21 cellular contexts compared by ENCODE assay signal in genomic region chr4:67651536-67651935, GRCh38.
"Had no signal": no experiment of that assay in that cellular context is flagged by ENCODE, and none has a peak within 500 bp of the region (broad histone marks: within the 10 kb centered on the region; RNA-seq: fewer than 3 reads in every experiment).

No MANE protein-coding gene starts in this region.

- H3K27me3 ChIP-seq: gastroesophageal sphincter, neutrophil, right atrium auricular region, sigmoid colon, transverse colon had no signal

- H3K4me1 Mint-ChIP-seq: endodermal cell; stimulated activated naive CD8-positive, alpha-beta T cell treated with anti-CD3 and anti-CD28 coated beads, Interleukin-15, amount 100 ng/mL, for 72 hours had no signal

- H3K9me3 ChIP-seq: gastroesophageal sphincter, lower lobe of right lung, neutrophil, right atrium auricular region, sigmoid colon, thoracic aorta, transverse colon had no signal

- H3K4me3 ChIP-seq: gastroesophageal sphincter, left ventricle myocardium inferior, lower lobe of right lung, right atrium auricular region, sigmoid colon, skin epidermis, thoracic aorta, transverse colon had no signal

- H3K27me3 Mint-ChIP-seq: dendritic cell treated with granulocyte-macrophage colony-stimulating factor and Interleukin-4, amounts not matched to agents 40 ng/mL and 50 ng/mL, for 4 days; naive thymus-derived CD4-positive, alpha-beta T cell; stimulated activated naive B cell treated with anti-CD40 and anti-IgM and Interleukin-4, amounts not matched to agents 10 μg/mL and 1 μg/mL and 100 μg/mL, for 72 hours; stimulated activated naive CD8-positive, alpha-beta T cell treated with anti-CD3 and anti-CD28 coated beads, Interleukin-15, amount 100 ng/mL, for 72 hours had no signal

- H3K4me1 ChIP-seq: gastroesophageal sphincter, left ventricle myocardium inferior, lower lobe of right lung, right atrium auricular region, sigmoid colon, transverse colon had no signal

- ATAC-seq: gastroesophageal sphincter; lower lobe of right lung; naive thymus-derived CD4-positive, alpha-beta T cell; stimulated activated naive B cell treated with anti-CD40 and anti-IgM and Interleukin-4, amounts not matched to agents 10 μg/mL and 1 μg/mL and 100 μg/mL, for 72 hours; stimulated activated naive CD8-positive, alpha-beta T cell treated with anti-CD3 and anti-CD28 coated beads, Interleukin-15, amount 100 ng/mL, for 72 hours had no signal

- H3K27ac ChIP-seq: gastroesophageal sphincter, left ventricle myocardium inferior, lower lobe of right lung, neutrophil, right atrium auricular region, sigmoid colon, skin epidermis, thoracic aorta, transverse colon had no signal

- DNase-seq: cerebellar nuclear complex; effector CD4-positive, alpha-beta T cell; endodermal cell; immature natural killer cell; left ventricle myocardium inferior; lower lobe of right lung; mesenchymal stem cell; naive thymus-derived CD4-positive, alpha-beta T cell; posterior cingulate gyrus; sigmoid colon; stimulated activated CD4-positive, alpha-beta T cell treated with anti-CD3 and anti-CD28 coated beads, Interleukin-2, amount 100 ng/mL, for 24 hours; stimulated activated CD4-positive, alpha-beta T cell treated with anti-CD3 and anti-CD28 coated beads, Interleukin-4, amount 100 ng/mL, for 4 hours; stimulated activated naive B cell treated with anti-CD40 and anti-IgM and Interleukin-4, amounts not matched to agents 10 μg/mL and 1 μg/mL and 100 μg/mL, for 72 hours; stimulated activated naive CD8-positive, alpha-beta T cell treated with anti-CD3 and anti-CD28 coated beads, Interleukin-15, amount 100 ng/mL, for 72 hours; transverse colon had no signal

- H3K9me3 Mint-ChIP-seq: immature natural killer cell had no signal

- H3K4me3 Mint-ChIP-seq: dendritic cell treated with granulocyte-macrophage colony-stimulating factor and Interleukin-4, amounts not matched to agents 40 ng/mL and 50 ng/mL, for 4 days; endodermal cell; immature natural killer cell; naive thymus-derived CD4-positive, alpha-beta T cell; stimulated activated naive B cell treated with anti-CD40 and anti-IgM and Interleukin-4, amounts not matched to agents 10 μg/mL and 1 μg/mL and 100 μg/mL, for 72 hours; stimulated activated naive CD8-positive, alpha-beta T cell treated with anti-CD3 and anti-CD28 coated beads, Interleukin-15, amount 100 ng/mL, for 72 hours had no signal

- H3K27ac Mint-ChIP-seq: dendritic cell treated with granulocyte-macrophage colony-stimulating factor and Interleukin-4, amounts not matched to agents 40 ng/mL and 50 ng/mL, for 4 days; naive thymus-derived CD4-positive, alpha-beta T cell; stimulated activated naive CD8-positive, alpha-beta T cell treated with anti-CD3 and anti-CD28 coated beads, Interleukin-15, amount 100 ng/mL, for 72 hours had no signal
